ENCODE assay signal across 25 cellular contexts in the genomic region with DNA sequence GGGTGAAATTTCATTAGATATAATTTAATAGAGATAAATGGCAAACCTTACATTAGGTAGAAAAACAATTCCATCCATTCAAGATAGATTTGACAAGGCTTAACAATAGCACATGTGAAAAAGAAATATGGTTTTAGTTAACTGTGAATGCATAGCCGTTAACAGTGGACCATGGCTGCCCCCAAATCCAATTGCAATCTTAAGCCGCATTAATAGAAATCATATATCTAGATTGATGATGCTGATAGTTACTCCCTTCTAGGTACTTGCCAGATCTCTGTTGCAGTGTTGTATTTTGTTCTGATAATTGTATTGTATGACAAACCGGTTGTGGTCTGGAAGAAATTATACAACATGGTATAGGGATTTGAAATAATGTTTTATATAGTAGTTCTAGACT.
"Had no signal": no experiment of that assay in that cellular context is flagged by ENCODE, and none has a peak within 500 bp of the region (broad histone marks: within the 10 kb centered on the region; RNA-seq: fewer than 3 reads in every experiment).

No MANE protein-coding gene starts in this region.

- DNase-seq: natural killer cell; occipital lobe; ovary; posterior cingulate gyrus; psoas muscle; right cardiac atrium; right lobe of liver; sigmoid colon; small intestine; stimulated activated CD4-positive, alpha-beta T cell treated with anti-CD3 and anti-CD28 coated beads, Interleukin-15, amount 100 ng/mL, for 24 hours; stimulated activated CD4-positive, alpha-beta T cell treated with anti-CD3 and anti-CD28 coated beads, Interleukin-2, amount 100 ng/mL, for 24 hours; stimulated activated CD4-positive, alpha-beta T cell treated with anti-CD3 and anti-CD28 coated beads, Interleukin-2, amount 100 ng/mL, for 48 hours; stimulated activated CD4-positive, alpha-beta T cell treated with anti-CD3 and anti-CD28 coated beads, Interleukin-4, amount 100 ng/mL, for 24 hours; stimulated activated naive B cell treated with anti-CD40 and anti-IgM and Interleukin-4, amounts not matched to agents 10 μg/mL and 1 μg/mL and 100 μg/mL, for 72 hours; stimulated activated naive CD4-positive, alpha-beta T cell treated with Interleukin-2 at 50 U/mL for 16 hours; stomach; thyroid gland; trophoblast cell; upper lobe of left lung had no signal

- H3K4me1 ChIP-seq: neural progenitor cell, parathyroid adenoma, psoas muscle, right lobe of liver, sigmoid colon, stomach, thyroid gland, upper lobe of left lung, vagina had no signal

- H3K27ac ChIP-seq: neural progenitor cell, ovary, parathyroid adenoma, psoas muscle, right lobe of liver, sigmoid colon, stomach, thoracic aorta, thyroid gland, tibial nerve, upper lobe of left lung, vagina had no signal

- H3K36me3 ChIP-seq: neural progenitor cell, ovary, right lobe of liver, thoracic aorta, thyroid gland had no signal

- H3K9me3 ChIP-seq: ovary, psoas muscle, right lobe of liver, sigmoid colon, stomach, thoracic aorta, thyroid gland, tibial nerve, upper lobe of left lung, vagina had no signal

- H3K4me2 ChIP-seq: neural progenitor cell had no signal

- H3K79me2 ChIP-seq: parathyroid adenoma had no signal

- H3K9ac ChIP-seq: neural progenitor cell, parathyroid adenoma had no signal

- H3K4me3 ChIP-seq: neural progenitor cell, ovary, psoas muscle, right lobe of liver, sigmoid colon, stomach, thoracic aorta, thyroid gland, tibial nerve, upper lobe of left lung, vagina had no signal

- H3K27me3 ChIP-seq: neural progenitor cell, ovary, right lobe of liver, sigmoid colon, stomach, thyroid gland, tibial nerve, upper lobe of left lung, vagina had no signal

- ATAC-seq: natural killer cell; psoas muscle; right cardiac atrium; right lobe of liver; stimulated activated effector memory CD8-positive, alpha-beta T cell treated with anti-CD3 and anti-CD28 coated beads, Interleukin-12 subunit alpha, Interleukin-12 subunit beta, amount 100 ng/mL, for 72 hours; stimulated activated naive B cell treated with anti-CD40 and anti-IgM and Interleukin-4, amounts not matched to agents 10 μg/mL and 1 μg/mL and 100 μg/mL, for 72 hours had no signal

- H2AFZ ChIP-seq: neural progenitor cell, parathyroid adenoma had no signal
